ENCODE assay signal across 23 cellular contexts in the genomic region with DNA sequence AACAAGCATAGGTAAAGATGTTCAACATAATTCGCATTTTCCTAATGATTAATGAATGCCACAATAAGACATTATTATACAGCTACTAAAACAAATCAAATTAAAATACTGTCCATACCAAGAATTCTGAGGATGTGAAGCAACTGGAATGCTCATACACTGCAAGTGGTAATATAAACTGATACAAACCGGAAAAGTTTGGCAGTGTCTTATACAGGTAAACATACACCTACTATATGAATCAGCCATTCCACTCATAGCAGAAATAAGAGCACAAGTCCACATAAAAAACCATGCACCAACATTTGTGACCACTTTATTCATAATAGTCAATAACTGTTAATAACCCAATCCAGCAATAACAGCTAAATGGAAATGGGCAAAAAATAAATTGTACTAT.
DNase-seq lines count a peak whose midpoint lies in the region; ATAC-seq and TF ChIP-seq lines count a peak whose summit lies in the region.
"Had no signal": no experiment of that assay in that cellular context is flagged by ENCODE, and none has a peak within 500 bp of the region (broad histone marks: within the 10 kb centered on the region; RNA-seq: fewer than 3 reads in every experiment).

No MANE protein-coding gene starts in this region.

- in situ Hi-C loops in HAP-1 (cut with MboI; ENCODE audit: low sequenced_read_pairs) = no loop called here

- no peaks in the 10 kb centered on the region for H3K9me3 ChIP-seq in CD4-positive, alpha-beta T cell (ENCODE audit: control insufficient read depth, low read length)
- H3K9me3 ChIP-seq in HAP-1 = no peaks in the 10 kb centered on the region
- H3K9me3 ChIP-seq: BLaER1 had no signal

- intact Hi-C loops in CD4-positive, alpha-beta T cell (cut with DNase I, micrococcal nuclease) = loop anchor here (2.0 to 5.0 kb wide), 2 partner anchors 46 to 184 kb away; no protein-coding TSS in a partner anchor
- intact Hi-C loops in activated CD4-positive, alpha-beta memory T cell treated with anti-CD3 and anti-CD28 coated beads for 36 hours (cut with micrococcal nuclease) = loop anchor here (5.0 kb wide), 1 partner anchor 46 kb away; no protein-coding TSS in a partner anchor

- no peak for TF ChIP-seq CTCF in CD4-positive, alpha-beta T cell (IDR thresholded peaks at IDR 0.05)
- TF ChIP-seq CTCF in choroid plexus epithelial cell (conservative IDR thresholded peaks at IDR 0.05; ENCODE audit: low read depth, low read length) = no peak

- DNase-seq in CD4-positive, alpha-beta T cell = no peak
- peak; percentile 4 for DNase-seq in NCI-H226
- DNase-seq in choroid plexus epithelial cell (ENCODE audit: low read depth) = peak; percentile 21
- no peak for DNase-seq in memory B cell (ENCODE audit: low spot score in 2 of 2)
- DNase-seq in activated CD4-positive, alpha-beta memory T cell treated with anti-CD3 and anti-CD28 coated beads for 36 hours = no peak
- DNase-seq in HAP-1 (ENCODE audit: low spot score in 2 of 2) = no peak
- DNase-seq in RPMI8226 = no peak
- no peak for DNase-seq in DMS114 treated with DMSO at 0.1 percent for 48 hours (lab: John Stamatoyannopoulos, UW; ENCODE audit: unreplicated experiment)
- DNase-seq: CD4-positive, CD25-positive, alpha-beta regulatory T cell; EL; GDM1; KBM-7; NCI-H1105 treated with DMSO at 0.1 percent for 48 hours; NCI-H146; NCI-H1930; NCI-H2107; NCI-H446 treated with DMSO at 0.1 percent for 48 hours; NCI-H526 treated with DMSO at 0.1 percent for 48 hours; SIG-M5 had no signal

- H3K27ac Mint-ChIP-seq in CD4-positive, alpha-beta T cell = peak overlapping the region; percentile 1
- peak overlapping the region; percentile 82 for H3K27ac Mint-ChIP-seq in memory B cell
- no peak overlapping the region for H3K27ac Mint-ChIP-seq in activated CD4-positive, alpha-beta memory T cell treated with anti-CD3 and anti-CD28 coated beads for 36 hours

- H3K4me3 ChIP-seq in choroid plexus epithelial cell (ENCODE audit: low read depth, low read length) (no peak overlapping the region), HAP-1 (no peak overlapping the region)
- H3K4me3 ChIP-seq: BLaER1, GM12878, SK-N-MC had no signal

- no peaks in the 10 kb centered on the region for H3K9me3 Mint-ChIP-seq in CD4-positive, alpha-beta T cell
- H3K9me3 Mint-ChIP-seq in memory B cell = no peaks in the 10 kb centered on the region
- peaks cover 2% of the 10 kb centered on the region for H3K9me3 Mint-ChIP-seq in activated CD4-positive, alpha-beta memory T cell treated with anti-CD3 and anti-CD28 coated beads for 36 hours

- CTCF ChIA-PET in CD4-positive, alpha-beta T cell (lab: Charles Lee) = interaction anchor here (0.6 to 1.0 kb wide), 5 partner anchors 33 to 1187 kb away, joined by 3 to 8 read pairs (median 3); no protein-coding TSS in a partner anchor
- CTCF ChIA-PET in activated CD4-positive, alpha-beta memory T cell treated with anti-CD3 and anti-CD28 coated beads for 36 hours (lab: Charles Lee) = interaction anchor here (0.9 kb wide), 1 partner anchor 44 kb away, joined by 3 read pairs; no protein-coding TSS in a partner anchor

- H3K4me1 ChIP-seq in HAP-1 = no peaks in the 10 kb centered on the region

- H3K27ac ChIP-seq in CD4-positive, alpha-beta T cell (ENCODE audit: low read depth, low read length) = no peak overlapping the region
- H3K27ac ChIP-seq: BLaER1, SK-N-MC had no signal

- no peaks in the 10 kb centered on the region for H3K27me3 ChIP-seq in CD4-positive, alpha-beta T cell (ENCODE audit: control insufficient read depth, insufficient read depth, low read length)
- no peaks in the 10 kb centered on the region for H3K27me3 ChIP-seq in HAP-1 (ENCODE audit: low read depth)
- H3K27me3 ChIP-seq: BLaER1 had no signal

- no peak for ATAC-seq in CD4-positive, alpha-beta T cell (ENCODE audit: poor library complexity)
- ATAC-seq in memory B cell (ENCODE audit: low read depth) = no peak
- ATAC-seq: GM12878, HepG2 had no signal

- H3K4me3 Mint-ChIP-seq in CD4-positive, alpha-beta T cell = no peak overlapping the region
- no peak overlapping the region for H3K4me3 Mint-ChIP-seq in memory B cell
- no peak overlapping the region for H3K4me3 Mint-ChIP-seq in activated CD4-positive, alpha-beta memory T cell treated with anti-CD3 and anti-CD28 coated beads for 36 hours

- peaks cover 4% of the 10 kb centered on the region for H3K36me3 Mint-ChIP-seq in CD4-positive, alpha-beta T cell (ENCODE audit: low read depth)
- no peaks in the 10 kb centered on the region for H3K36me3 Mint-ChIP-seq in memory B cell
- peaks cover 4% of the 10 kb centered on the region for H3K36me3 Mint-ChIP-seq in activated CD4-positive, alpha-beta memory T cell treated with anti-CD3 and anti-CD28 coated beads for 36 hours

- peaks cover 58% of the 10 kb centered on the region for H3K4me1 Mint-ChIP-seq in CD4-positive, alpha-beta T cell (ENCODE audit: low read depth)
- H3K4me1 Mint-ChIP-seq in memory B cell = peaks cover 36% of the 10 kb centered on the region
- peaks cover 45% of the 10 kb centered on the region for H3K4me1 Mint-ChIP-seq in activated CD4-positive, alpha-beta memory T cell treated with anti-CD3 and anti-CD28 coated beads for 36 hours (ENCODE audit: low read depth)

- H3K36me3 ChIP-seq in HAP-1 (replicated peaks) = no peaks in the 10 kb centered on the region
- H3K36me3 ChIP-seq: BLaER1 had no signal

- H3K27me3 Mint-ChIP-seq in CD4-positive, alpha-beta T cell = no peaks in the 10 kb centered on the region
- no peaks in the 10 kb centered on the region for H3K27me3 Mint-ChIP-seq in memory B cell
- H3K27me3 Mint-ChIP-seq in activated CD4-positive, alpha-beta memory T cell treated with anti-CD3 and anti-CD28 coated beads for 36 hours = no peaks in the 10 kb centered on the region
- H3K27me3 Mint-ChIP-seq: CD4-positive, CD25-positive, alpha-beta regulatory T cell had no signal

- POLR2A ChIA-PET in CD4-positive, alpha-beta T cell (lab: Charles Lee) = no interaction called here
- POLR2A ChIA-PET in activated CD4-positive, alpha-beta memory T cell treated with anti-CD3 and anti-CD28 coated beads for 36 hours (lab: Charles Lee) = no interaction called here

Comparison
In these comparisons a context has a peak if more than half of its experiments do, and no peak if none do; other contexts are left out.
1. DNase-seq: peak in NCI-H226 (single experiment) and choroid plexus epithelial cell (single experiment); none in CD4-positive, alpha-beta T cell (0 of 10), memory B cell (0 of 2), activated CD4-positive, alpha-beta memory T cell treated with anti-CD3 and anti-CD28 coated beads for 36 hours (single experiment), HAP-1 (0 of 2), RPMI8226 (single experiment) and DMS114 treated with DMSO at 0.1 percent for 48 hours (single experiment).